14 cellular contexts compared by ENCODE assay signal in genomic region chr1:92367496-92367895, GRCh38.
DNase-seq lines count a peak whose midpoint lies in the region; ATAC-seq lines count a peak whose summit lies in the region.
"Had no signal": no experiment of that assay in that cellular context is flagged by ENCODE, and none has a peak within 500 bp of the region (broad histone marks: within the 10 kb centered on the region; RNA-seq: fewer than 3 reads in every experiment).

No MANE protein-coding gene starts in this region.

- H3K36me3 Mint-ChIP-seq in activated T-cell treated with anti-CD3 and anti-CD28 coated beads, Interleukin-2, amount 50 U/mL, for 72 hours (ENCODE audit: insufficient read depth in 2 of 2) = peaks cover 11 to 21% of the 10 kb centered on the region in 2 donors
- H3K36me3 Mint-ChIP-seq in activated CD8-positive, alpha-beta T cell treated with anti-CD3 and anti-CD28 coated beads, Interleukin-2, amount 10 ng/mL, durations not matched to agents 7 days and 5 days (ENCODE audit: low read depth) = peaks cover 51% of the 10 kb centered on the region

- peaks cover 43% of the 10 kb centered on the region for H3K4me1 Mint-ChIP-seq in activated T-cell treated with anti-CD3 and anti-CD28 coated beads, Interleukin-2, amount 50 U/mL, for 72 hours (ENCODE audit: low read depth)
- peaks cover 63% of the 10 kb centered on the region for H3K4me1 Mint-ChIP-seq in activated CD8-positive, alpha-beta T cell treated with anti-CD3 and anti-CD28 coated beads, Interleukin-2, amount 10 ng/mL, durations not matched to agents 7 days and 5 days (ENCODE audit: low read depth)

- POLR2A ChIA-PET in activated CD8-positive, alpha-beta T cell treated with anti-CD3 and anti-CD28 coated beads, Interleukin-2, amount 10 ng/mL, durations not matched to agents 7 days and 5 days (lab: Charles Lee) = interaction anchor here (3.2 to 5.0 kb wide), 2 partner anchors 52 to 117 kb away, joined by 12 to 36 read pairs; partner anchors contain the start of gene GFI1

- no peaks in the 10 kb centered on the region for H3K9me3 Mint-ChIP-seq in activated T-cell treated with anti-CD3 and anti-CD28 coated beads, Interleukin-2, amount 50 U/mL, for 72 hours
- H3K9me3 Mint-ChIP-seq in activated CD8-positive, alpha-beta T cell treated with anti-CD3 and anti-CD28 coated beads, Interleukin-2, amount 10 ng/mL, durations not matched to agents 7 days and 5 days (ENCODE audit: insufficient read depth) = no peaks in the 10 kb centered on the region

- no peaks in the 10 kb centered on the region for H3K27me3 Mint-ChIP-seq in activated T-cell treated with anti-CD3 and anti-CD28 coated beads, Interleukin-2, amount 50 U/mL, for 72 hours (ENCODE audit: low read depth)
- H3K27me3 Mint-ChIP-seq in activated CD8-positive, alpha-beta T cell treated with anti-CD3 and anti-CD28 coated beads, Interleukin-2, amount 10 ng/mL, durations not matched to agents 7 days and 5 days (ENCODE audit: low read depth) = no peaks in the 10 kb centered on the region

- peak overlapping the region; percentile 37 to 57 for H3K4me3 Mint-ChIP-seq in activated T-cell treated with anti-CD3 and anti-CD28 coated beads, Interleukin-2, amount 50 U/mL, for 72 hours
- H3K4me3 Mint-ChIP-seq in activated CD8-positive, alpha-beta T cell treated with anti-CD3 and anti-CD28 coated beads, Interleukin-2, amount 10 ng/mL, durations not matched to agents 7 days and 5 days = peak overlapping the region; percentile 11

- peak; percentile 26 to 48 for ATAC-seq in activated T-cell treated with anti-CD3 and anti-CD28 coated beads, Interleukin-2, amount 50 U/mL, for 72 hours (replicated peaks in 1 of 2)
- ATAC-seq in HG02938 (IDR thresholded peaks at IDR 0.05; ENCODE audit: unreplicated experiment) (peak; percentile 56), GM18511 (IDR thresholded peaks at IDR 0.05; ENCODE audit: unreplicated experiment) (no peak)
- ATAC-seq in activated CD8-positive, alpha-beta T cell treated with anti-CD3 and anti-CD28 coated beads, Interleukin-2, amount 10 ng/mL, durations not matched to agents 7 days and 5 days = peak; percentile 59

- no peak for DNase-seq in activated T-cell treated with anti-CD3 and anti-CD28 coated beads, Interleukin-2, amount 50 U/mL, for 72 hours
- DNase-seq in activated T-cell treated with anti-CD3 and anti-CD28 coated beads for 4 hours (no peak), KBM-7 (no peak), NCI-H2196 treated with DMSO at 0.1 percent for 48 hours (lab: John Stamatoyannopoulos, UW; ENCODE audit: unreplicated experiment) (no peak), SHP77 treated with DMSO at 0.1 percent for 48 hours (lab: John Stamatoyannopoulos, UW) (no peak)
- peak; percentile 50 for DNase-seq in activated CD8-positive, alpha-beta T cell treated with anti-CD3 and anti-CD28 coated beads, Interleukin-2, amount 10 ng/mL, durations not matched to agents 7 days and 5 days
- DNase-seq: adrenal gland, DMS 273 treated with DMSO at 0.1 percent for 48 hours, KG1, NCI-H1930, RPMI8226, trophoblast cell had no signal

- H3K27ac Mint-ChIP-seq in activated T-cell treated with anti-CD3 and anti-CD28 coated beads, Interleukin-2, amount 50 U/mL, for 72 hours = no peak overlapping the region
- peak overlapping the region; percentile 56 for H3K27ac Mint-ChIP-seq in activated CD8-positive, alpha-beta T cell treated with anti-CD3 and anti-CD28 coated beads, Interleukin-2, amount 10 ng/mL, durations not matched to agents 7 days and 5 days

- CTCF ChIA-PET in activated CD8-positive, alpha-beta T cell treated with anti-CD3 and anti-CD28 coated beads, Interleukin-2, amount 10 ng/mL, durations not matched to agents 7 days and 5 days (lab: Charles Lee) = interaction anchor here (0.8 to 1.3 kb wide), 3 partner anchors 9 to 57 kb away, joined by 3 to 5 read pairs (median 5); no protein-coding TSS in a partner anchor

- in situ Hi-C loops in KBM-7 (cut with MboI; ENCODE audit: low pct_unique_long_range_greater_than_20kb, low sequenced_read_pairs) = no loop called here
